ENCODE assay signal across 10 cellular contexts in genomic region chr20:19890358-19891117, GRCh38.
A peak's percentile ranks its signal among the peaks of the same experiment; 100 is the strongest.
DNase-seq lines count a peak whose midpoint lies in the region; ATAC-seq, FAIRE-seq and TF ChIP-seq lines count a peak whose summit lies in the region.
"Had no signal": no experiment of that assay in that cellular context is flagged by ENCODE, and none has a peak within 500 bp of the region (broad histone marks: within the 10 kb centered on the region; RNA-seq: fewer than 3 reads in every experiment).

No MANE protein-coding gene starts in this region.

- no peak for FAIRE-seq in RCC 7860 (lab: Jason Lieb, UNC)

- ATAC-seq in thoracic aorta (ENCODE audit: insufficient number of reproducible peaks, low FRiP score, low read depth) = no peak

- H3K27ac ChIP-seq in thoracic aorta = peak overlapping the region; percentile 88 to 89
- no peak overlapping the region for H3K27ac ChIP-seq in substantia nigra (ENCODE audit: low read depth, low read length, poor library complexity, severe bottlenecking)
- H3K27ac ChIP-seq: KMS-11 had no signal

- H3K4me3 ChIP-seq in thoracic aorta = peak overlapping the region; percentile 68

- H3K4me1 ChIP-seq in thoracic aorta (ENCODE audit: control insufficient read depth in 1 of 2, low read depth in 2 of 2) = peaks cover 39 to 60% of the 10 kb centered on the region in 2 donors

- DNase-seq in NCI-H1105 treated with DMSO at 0.1 percent for 48 hours (lab: John Stamatoyannopoulos, UW) = peak; percentile 61
- DNase-seq in RCC 7860 (ENCODE audit: low spot score) = peak; percentile 14
- peak; percentile 76 for DNase-seq in kidney tubule cell (ENCODE audit: low spot score)
- no peak for DNase-seq in thoracic aorta (ENCODE audit: low spot score)
- DNase-seq in substantia nigra (lab: John Stamatoyannopoulos, UW) = no peak
- no peak for DNase-seq in stimulated activated CD4-positive, alpha-beta T cell treated with anti-CD3 and anti-CD28 coated beads, Interleukin-15, amount 100 ng/mL, for 24 hours
- DNase-seq in NOMO-1 treated with DMSO at 0.1 percent for 48 hours (lab: John Stamatoyannopoulos, UW; ENCODE audit: unreplicated experiment) = no peak
- DNase-seq in RPMI8226 = no peak
- DNase-seq: activated CD4-positive, CD25-positive, alpha-beta regulatory T cell treated with anti-CD3 and anti-CD28 coated beads, Interleukin-2, amount 50 U/mL, for 72 hours had no signal

- no peaks in the 10 kb centered on the region for H3K36me3 ChIP-seq in thoracic aorta

- H3K9me3 ChIP-seq in thoracic aorta = no peaks in the 10 kb centered on the region

- no peak for TF ChIP-seq CTCF in thoracic aorta (IDR thresholded peaks at IDR 0.05)

- H3K27me3 ChIP-seq in thoracic aorta (replicated peaks; ENCODE audit: insufficient read depth) = no peaks in the 10 kb centered on the region

Comparison
In these comparisons a context has a peak if more than half of its experiments do, and no peak if none do; other contexts are left out.
1. DNase-seq: peak in NCI-H1105 treated with DMSO at 0.1 percent for 48 hours (single experiment), RCC 7860 (single experiment) and kidney tubule cell (single experiment); none in thoracic aorta (single experiment), substantia nigra (0 of 49), stimulated activated CD4-positive, alpha-beta T cell treated with anti-CD3 and anti-CD28 coated beads, Interleukin-15, amount 100 ng/mL, for 24 hours (single experiment), NOMO-1 treated with DMSO at 0.1 percent for 48 hours (single experiment) and RPMI8226 (single experiment).